Comparison of ENCODE assay signal across 8 cellular contexts in the genomic region with DNA sequence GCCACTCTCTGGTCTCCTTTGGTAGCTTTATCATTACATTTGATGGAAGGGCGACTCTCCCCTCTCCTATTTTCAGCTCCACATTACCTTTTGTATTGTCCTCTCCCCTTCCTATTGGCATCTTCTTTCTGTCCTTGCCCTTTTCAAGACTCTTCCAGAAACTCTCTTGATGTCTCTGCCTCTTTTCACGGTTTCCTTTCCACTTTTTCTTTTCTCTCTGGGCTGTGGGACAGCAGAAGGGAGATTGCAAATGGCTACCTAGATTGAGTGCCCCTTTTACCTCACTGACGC. TPM values are rescaled to one million over a fixed set of nuclear protein-coding genes. Genes with fewer than 3 reads are reported as not detected.
A peak's percentile ranks its signal among the peaks of the same experiment; 100 is the strongest.
DNase-seq lines count a peak whose midpoint lies in the region; ATAC-seq and TF ChIP-seq lines count a peak whose summit lies in the region.

No MANE protein-coding gene starts in this region.

- H3K9ac ChIP-seq in mesendoderm (ENCODE audit: low read length), result peak overlapping the region; percentile 8

- H4K8ac ChIP-seq in mesendoderm (ENCODE audit: low read depth, low read length), result no peak overlapping the region

- no peak overlapping the region for H2AK5ac ChIP-seq in mesendoderm (ENCODE audit: low read length)

- H3K36me3 ChIP-seq in mesendoderm (ENCODE audit: control insufficient read depth, insufficient read depth, low read length) (no peaks in the 10 kb centered on the region), tibial artery (no peaks in the 10 kb centered on the region)

- TF ChIP-seq CTCF in tibial artery (IDR thresholded peaks at IDR 0.05), result no peak

- H3K9me3 ChIP-seq in tibial artery, result no peaks in the 10 kb centered on the region

- H3K4me1 ChIP-seq in mesendoderm (ENCODE audit: control insufficient read depth, low read depth, low read length), result peaks cover 10% of the 10 kb centered on the region
- H3K4me1 ChIP-seq in tibial artery, result peaks cover 0 to 18% (median 6%) of the 10 kb centered on the region in 4 donors

- peaks cover 2% of the 10 kb centered on the region for H3K27me3 ChIP-seq in mesendoderm (ENCODE audit: insufficient read depth, low read length, poor library complexity)
- H3K27me3 ChIP-seq in tibial artery, result no peaks in the 10 kb centered on the region

- no peak overlapping the region for H2BK15ac ChIP-seq in mesendoderm (replicated peaks; ENCODE audit: low read depth)

- H3K27me3 Mint-ChIP-seq in activated T-cell treated with anti-CD3 and anti-CD28 coated beads, Interleukin-2, amount 50 U/mL, for 72 hours (ENCODE audit: low read depth), result peaks cover 36% of the 10 kb centered on the region
- peaks cover 16% of the 10 kb centered on the region for H3K27me3 Mint-ChIP-seq in activated naive CD8-positive, alpha-beta T cell treated with anti-CD3 and anti-CD28 coated beads, Interleukin-2, amount 50 U/mL, for 24 hours

- H3K79me2 ChIP-seq in mesendoderm (ENCODE audit: control insufficient read depth, insufficient read depth, low read length), result no peaks in the 10 kb centered on the region

- H3K4me3 Mint-ChIP-seq in activated T-cell treated with anti-CD3 and anti-CD28 coated beads, Interleukin-2, amount 50 U/mL, for 72 hours, result peak overlapping the region; percentile 78 to 88
- peak overlapping the region; percentile 84 for H3K4me3 Mint-ChIP-seq in activated naive CD8-positive, alpha-beta T cell treated with anti-CD3 and anti-CD28 coated beads, Interleukin-2, amount 50 U/mL, for 24 hours

- no peak overlapping the region for H3K4me3 ChIP-seq in mesendoderm (ENCODE audit: low read length)
- H3K4me3 ChIP-seq in tibial artery, result peak overlapping the region; percentile 74 to 85

- peak overlapping the region; percentile 76 for H3K4me2 ChIP-seq in mesendoderm (ENCODE audit: low read length)

- intact Hi-C loops in tibial artery (cut with DNase I; ENCODE audit: low total_unique reads), result no loop called here

- no peak for ATAC-seq in activated T-cell treated with anti-CD3 and anti-CD28 coated beads, Interleukin-2, amount 50 U/mL, for 72 hours (replicated peaks in 1 of 2)
- no peak for ATAC-seq in activated naive CD8-positive, alpha-beta T cell treated with anti-CD3 and anti-CD28 coated beads, Interleukin-2, amount 50 U/mL, for 24 hours
- ATAC-seq in HG02970 (IDR thresholded peaks at IDR 0.05; ENCODE audit: low FRiP score, unreplicated experiment), result no peak

- H3K56ac ChIP-seq in mesendoderm (ENCODE audit: low read length), result peak overlapping the region; percentile 75

- H3K27ac ChIP-seq in mesendoderm (ENCODE audit: low read depth, low read length) (no peak overlapping the region), tibial artery (peak overlapping the region; percentile 60 to 67)

- H4K5ac ChIP-seq in mesendoderm (ENCODE audit: low read length), result no peak overlapping the region

- DNase-seq in activated T-cell treated with anti-CD3 and anti-CD28 coated beads, Interleukin-2, amount 50 U/mL, for 72 hours, result no peak
- no peak for DNase-seq in activated T-cell treated with anti-CD3 and anti-CD28 coated beads, Interleukin-2, amount 50 U/mL, for 1 hour
- no peak for DNase-seq in activated naive CD8-positive, alpha-beta T cell treated with anti-CD3 and anti-CD28 coated beads, Interleukin-2, amount 50 U/mL, for 24 hours
- no peak for DNase-seq in mesendoderm
- peak in 1 of 2 donors; percentile 10 for DNase-seq in tibial artery
- no peak for DNase-seq in NCI-H524 (lab: John Stamatoyannopoulos, UW)
- DNase-seq in iPS-NIHi11 (ENCODE audit: low spot score), result no peak

- H3K36me3 Mint-ChIP-seq in activated T-cell treated with anti-CD3 and anti-CD28 coated beads, Interleukin-2, amount 50 U/mL, for 72 hours (ENCODE audit: insufficient read depth in 2 of 2), result peaks cover 0 to 3% of the 10 kb centered on the region in 2 donors
- H3K36me3 Mint-ChIP-seq in activated naive CD8-positive, alpha-beta T cell treated with anti-CD3 and anti-CD28 coated beads, Interleukin-2, amount 50 U/mL, for 24 hours (ENCODE audit: low read depth), result no peaks in the 10 kb centered on the region

- no CpG with 5 or more reads among the region's 3 CpGs for whole genome bisulfite sequencing in mesendoderm (ENCODE audit: extremely low coverage, insufficient coverage, low lambda C conversion rate)

- H2BK120ac ChIP-seq in mesendoderm (ENCODE audit: low read depth, low read length), result no peak overlapping the region

- no peak overlapping the region for H3K18ac ChIP-seq in mesendoderm (ENCODE audit: low read length)

- H3K23ac ChIP-seq in mesendoderm (ENCODE audit: low read length), result no peak overlapping the region

- peaks cover 54% of the 10 kb centered on the region for H3K4me1 Mint-ChIP-seq in activated T-cell treated with anti-CD3 and anti-CD28 coated beads, Interleukin-2, amount 50 U/mL, for 72 hours (ENCODE audit: low read depth)
- peaks cover 56% of the 10 kb centered on the region for H3K4me1 Mint-ChIP-seq in activated naive CD8-positive, alpha-beta T cell treated with anti-CD3 and anti-CD28 coated beads, Interleukin-2, amount 50 U/mL, for 24 hours

- H3K27ac Mint-ChIP-seq in activated T-cell treated with anti-CD3 and anti-CD28 coated beads, Interleukin-2, amount 50 U/mL, for 72 hours, result peak overlapping the region; percentile 21
- peak overlapping the region; percentile 89 for H3K27ac Mint-ChIP-seq in activated naive CD8-positive, alpha-beta T cell treated with anti-CD3 and anti-CD28 coated beads, Interleukin-2, amount 50 U/mL, for 24 hours

- H3K9me3 Mint-ChIP-seq in activated T-cell treated with anti-CD3 and anti-CD28 coated beads, Interleukin-2, amount 50 U/mL, for 72 hours, result no peaks in the 10 kb centered on the region
- H3K9me3 Mint-ChIP-seq in activated naive CD8-positive, alpha-beta T cell treated with anti-CD3 and anti-CD28 coated beads, Interleukin-2, amount 50 U/mL, for 24 hours, result no peaks in the 10 kb centered on the region

- H2BK5ac ChIP-seq in mesendoderm (ENCODE audit: low read length), result no peak overlapping the region

- H3K4ac ChIP-seq in mesendoderm (ENCODE audit: low read depth, low read length), result no peak overlapping the region

- H3K79me1 ChIP-seq in mesendoderm (ENCODE audit: low read length), result no peaks in the 10 kb centered on the region

RNA-seq across cellular contexts. Expression of a gene that starts 17.5 kb away (rescaled TPM):
- 10 to 100 TPM; 71.8 to 72.2 TPM for total RNA-seq in activated T-cell treated with anti-CD3 and anti-CD28 coated beads, Interleukin-2, amount 50 U/mL, for 72 hours
- polyA plus RNA-seq in mesendoderm (2013, experiment 1 of 2), result 3.5 TPM
- polyA plus RNA-seq in mesendoderm (2013, experiment 2 of 2), result 3.2 TPM
